In the genomic region with DNA sequence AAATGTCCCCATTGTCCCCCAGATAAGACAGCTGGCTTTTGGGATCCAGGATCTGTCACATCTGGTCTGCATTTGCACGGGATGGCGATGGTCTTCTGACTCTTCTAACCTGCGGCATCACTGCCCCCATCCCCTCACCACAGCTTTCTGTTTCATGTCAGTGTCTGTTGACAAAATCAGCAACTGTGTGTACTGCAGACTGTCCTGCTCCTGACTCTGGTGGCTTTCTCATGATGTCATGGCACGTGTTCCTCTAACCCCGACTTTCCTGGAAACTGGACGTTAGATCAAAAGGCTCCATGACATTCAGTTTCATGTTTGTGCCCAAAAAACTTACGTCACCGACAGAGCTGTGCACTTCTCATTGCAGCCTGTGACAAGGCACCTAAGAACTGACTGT, we compare ENCODE assay signal across 1 cellular context.
TF ChIP-seq lines count a peak whose summit lies in the region.

No MANE protein-coding gene starts in this region.

TF ChIP-seq in K562, 482 proteins besides CTCF, POLR2A, EP300 and RAD21 (continued from another document):
- TF ChIP-seq, protein P1, sequence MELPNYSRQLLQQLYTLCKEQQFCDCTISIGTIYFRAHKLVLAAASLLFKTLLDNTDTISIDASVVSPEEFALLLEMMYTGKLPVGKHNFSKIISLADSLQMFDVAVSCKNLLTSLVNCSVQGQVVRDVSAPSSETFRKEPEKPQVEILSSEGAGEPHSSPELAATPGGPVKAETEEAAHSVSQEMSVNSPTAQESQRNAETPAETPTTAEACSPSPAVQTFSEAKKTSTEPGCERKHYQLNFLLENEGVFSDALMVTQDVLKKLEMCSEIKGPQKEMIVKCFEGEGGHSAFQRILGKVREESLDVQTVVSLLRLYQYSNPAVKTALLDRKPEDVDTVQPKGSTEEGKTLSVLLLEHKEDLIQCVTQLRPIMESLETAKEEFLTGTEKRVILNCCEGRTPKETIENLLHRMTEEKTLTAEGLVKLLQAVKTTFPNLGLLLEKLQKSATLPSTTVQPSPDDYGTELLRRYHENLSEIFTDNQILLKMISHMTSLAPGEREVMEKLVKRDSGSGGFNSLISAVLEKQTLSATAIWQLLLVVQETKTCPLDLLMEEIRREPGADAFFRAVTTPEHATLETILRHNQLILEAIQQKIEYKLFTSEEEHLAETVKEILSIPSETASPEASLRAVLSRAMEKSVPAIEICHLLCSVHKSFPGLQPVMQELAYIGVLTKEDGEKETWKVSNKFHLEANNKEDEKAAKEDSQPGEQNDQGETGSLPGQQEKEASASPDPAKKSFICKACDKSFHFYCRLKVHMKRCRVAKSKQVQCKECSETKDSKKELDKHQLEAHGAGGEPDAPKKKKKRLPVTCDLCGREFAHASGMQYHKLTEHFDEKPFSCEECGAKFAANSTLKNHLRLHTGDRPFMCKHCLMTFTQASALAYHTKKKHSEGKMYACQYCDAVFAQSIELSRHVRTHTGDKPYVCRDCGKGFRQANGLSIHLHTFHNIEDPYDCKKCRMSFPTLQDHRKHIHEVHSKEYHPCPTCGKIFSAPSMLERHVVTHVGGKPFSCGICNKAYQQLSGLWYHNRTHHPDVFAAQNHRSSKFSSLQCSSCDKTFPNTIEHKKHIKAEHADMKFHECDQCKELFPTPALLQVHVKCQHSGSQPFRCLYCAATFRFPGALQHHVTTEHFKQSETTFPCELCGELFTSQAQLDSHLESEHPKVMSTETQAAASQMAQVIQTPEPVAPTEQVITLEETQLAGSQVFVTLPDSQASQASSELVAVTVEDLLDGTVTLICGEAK (IDR thresholded peaks at IDR 0.05): peak; percentile 9; the same call in 1 of the 2 replicates
- TF ChIP-seq, protein P1 (CRISPR knock-in tag; IDR thresholded peaks at IDR 0.05): no peak
- TF ChIP-seq TCF7 (IDR thresholded peaks at IDR 0.05; ENCODE audit: borderline replicate concordance) (peak; percentile 87; the same call in 1 of the 2 replicates), TBP (optimal IDR thresholded peaks at IDR 0.05; ENCODE audit: low read depth, low read length) (peak; percentile 19), DACH1 (IDR thresholded peaks at IDR 0.05; ENCODE audit: partially characterized antibody) (no peak), ZSCAN32 (CRISPR knock-in tag; IDR thresholded peaks at IDR 0.05) (no peak), DPF2 (IDR thresholded peaks at IDR 0.05) (peak; percentile 50), NCOR1 (IDR thresholded peaks at IDR 0.05) (peak; percentile 48), ZNF507 (tag; conservative IDR thresholded peaks at IDR 0.05) (no peak), CREM (IDR thresholded peaks at IDR 0.05; ENCODE audit: low read depth) (peak; percentile 73), RBM17 (IDR thresholded peaks at IDR 0.05; ENCODE audit: borderline replicate concordance, low read depth, low read length) (no peak), TSC22D4 (tag; IDR thresholded peaks at IDR 0.05) (no peak), RAD51 (IDR thresholded peaks at IDR 0.05; ENCODE audit: borderline replicate concordance, low read depth) (peak; percentile 57; the same call in 1 of the 2 replicates)
- TF ChIP-seq, protein P2, sequence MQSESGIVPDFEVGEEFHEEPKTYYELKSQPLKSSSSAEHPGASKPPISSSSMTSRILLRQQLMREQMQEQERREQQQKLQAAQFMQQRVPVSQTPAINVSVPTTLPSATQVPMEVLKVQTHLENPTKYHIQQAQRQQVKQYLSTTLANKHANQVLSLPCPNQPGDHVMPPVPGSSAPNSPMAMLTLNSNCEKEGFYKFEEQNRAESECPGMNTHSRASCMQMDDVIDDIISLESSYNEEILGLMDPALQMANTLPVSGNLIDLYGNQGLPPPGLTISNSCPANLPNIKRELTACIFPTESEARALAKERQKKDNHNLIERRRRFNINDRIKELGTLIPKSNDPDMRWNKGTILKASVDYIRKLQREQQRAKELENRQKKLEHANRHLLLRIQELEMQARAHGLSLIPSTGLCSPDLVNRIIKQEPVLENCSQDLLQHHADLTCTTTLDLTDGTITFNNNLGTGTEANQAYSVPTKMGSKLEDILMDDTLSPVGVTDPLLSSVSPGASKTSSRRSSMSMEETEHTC (IDR thresholded peaks at IDR 0.05): 0 out of 2 replicates have a peak, but pooled peaks have one; percentile 6
- TF ChIP-seq, protein P3, sequence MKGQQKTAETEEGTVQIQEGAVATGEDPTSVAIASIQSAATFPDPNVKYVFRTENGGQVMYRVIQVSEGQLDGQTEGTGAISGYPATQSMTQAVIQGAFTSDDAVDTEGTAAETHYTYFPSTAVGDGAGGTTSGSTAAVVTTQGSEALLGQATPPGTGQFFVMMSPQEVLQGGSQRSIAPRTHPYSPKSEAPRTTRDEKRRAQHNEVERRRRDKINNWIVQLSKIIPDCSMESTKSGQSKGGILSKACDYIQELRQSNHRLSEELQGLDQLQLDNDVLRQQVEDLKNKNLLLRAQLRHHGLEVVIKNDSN (CRISPR knock-in tag; IDR thresholded peaks at IDR 0.05): peak; percentile 67
- TF ChIP-seq, protein P4, sequence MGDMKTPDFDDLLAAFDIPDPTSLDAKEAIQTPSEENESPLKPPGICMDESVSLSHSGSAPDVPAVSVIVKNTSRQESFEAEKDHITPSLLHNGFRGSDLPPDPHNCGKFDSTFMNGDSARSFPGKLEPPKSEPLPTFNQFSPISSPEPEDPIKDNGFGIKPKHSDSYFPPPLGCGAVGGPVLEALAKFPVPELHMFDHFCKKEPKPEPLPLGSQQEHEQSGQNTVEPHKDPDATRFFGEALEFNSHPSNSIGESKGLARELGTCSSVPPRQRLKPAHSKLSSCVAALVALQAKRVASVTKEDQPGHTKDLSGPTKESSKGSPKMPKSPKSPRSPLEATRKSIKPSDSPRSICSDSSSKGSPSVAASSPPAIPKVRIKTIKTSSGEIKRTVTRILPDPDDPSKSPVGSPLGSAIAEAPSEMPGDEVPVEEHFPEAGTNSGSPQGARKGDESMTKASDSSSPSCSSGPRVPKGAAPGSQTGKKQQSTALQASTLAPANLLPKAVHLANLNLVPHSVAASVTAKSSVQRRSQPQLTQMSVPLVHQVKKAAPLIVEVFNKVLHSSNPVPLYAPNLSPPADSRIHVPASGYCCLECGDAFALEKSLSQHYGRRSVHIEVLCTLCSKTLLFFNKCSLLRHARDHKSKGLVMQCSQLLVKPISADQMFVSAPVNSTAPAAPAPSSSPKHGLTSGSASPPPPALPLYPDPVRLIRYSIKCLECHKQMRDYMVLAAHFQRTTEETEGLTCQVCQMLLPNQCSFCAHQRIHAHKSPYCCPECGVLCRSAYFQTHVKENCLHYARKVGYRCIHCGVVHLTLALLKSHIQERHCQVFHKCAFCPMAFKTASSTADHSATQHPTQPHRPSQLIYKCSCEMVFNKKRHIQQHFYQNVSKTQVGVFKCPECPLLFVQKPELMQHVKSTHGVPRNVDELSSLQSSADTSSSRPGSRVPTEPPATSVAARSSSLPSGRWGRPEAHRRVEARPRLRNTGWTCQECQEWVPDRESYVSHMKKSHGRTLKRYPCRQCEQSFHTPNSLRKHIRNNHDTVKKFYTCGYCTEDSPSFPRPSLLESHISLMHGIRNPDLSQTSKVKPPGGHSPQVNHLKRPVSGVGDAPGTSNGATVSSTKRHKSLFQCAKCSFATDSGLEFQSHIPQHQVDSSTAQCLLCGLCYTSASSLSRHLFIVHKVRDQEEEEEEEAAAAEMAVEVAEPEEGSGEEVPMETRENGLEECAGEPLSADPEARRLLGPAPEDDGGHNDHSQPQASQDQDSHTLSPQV (IDR thresholded peaks at IDR 0.05): peak; percentile 86
- TF ChIP-seq, protein P5, sequence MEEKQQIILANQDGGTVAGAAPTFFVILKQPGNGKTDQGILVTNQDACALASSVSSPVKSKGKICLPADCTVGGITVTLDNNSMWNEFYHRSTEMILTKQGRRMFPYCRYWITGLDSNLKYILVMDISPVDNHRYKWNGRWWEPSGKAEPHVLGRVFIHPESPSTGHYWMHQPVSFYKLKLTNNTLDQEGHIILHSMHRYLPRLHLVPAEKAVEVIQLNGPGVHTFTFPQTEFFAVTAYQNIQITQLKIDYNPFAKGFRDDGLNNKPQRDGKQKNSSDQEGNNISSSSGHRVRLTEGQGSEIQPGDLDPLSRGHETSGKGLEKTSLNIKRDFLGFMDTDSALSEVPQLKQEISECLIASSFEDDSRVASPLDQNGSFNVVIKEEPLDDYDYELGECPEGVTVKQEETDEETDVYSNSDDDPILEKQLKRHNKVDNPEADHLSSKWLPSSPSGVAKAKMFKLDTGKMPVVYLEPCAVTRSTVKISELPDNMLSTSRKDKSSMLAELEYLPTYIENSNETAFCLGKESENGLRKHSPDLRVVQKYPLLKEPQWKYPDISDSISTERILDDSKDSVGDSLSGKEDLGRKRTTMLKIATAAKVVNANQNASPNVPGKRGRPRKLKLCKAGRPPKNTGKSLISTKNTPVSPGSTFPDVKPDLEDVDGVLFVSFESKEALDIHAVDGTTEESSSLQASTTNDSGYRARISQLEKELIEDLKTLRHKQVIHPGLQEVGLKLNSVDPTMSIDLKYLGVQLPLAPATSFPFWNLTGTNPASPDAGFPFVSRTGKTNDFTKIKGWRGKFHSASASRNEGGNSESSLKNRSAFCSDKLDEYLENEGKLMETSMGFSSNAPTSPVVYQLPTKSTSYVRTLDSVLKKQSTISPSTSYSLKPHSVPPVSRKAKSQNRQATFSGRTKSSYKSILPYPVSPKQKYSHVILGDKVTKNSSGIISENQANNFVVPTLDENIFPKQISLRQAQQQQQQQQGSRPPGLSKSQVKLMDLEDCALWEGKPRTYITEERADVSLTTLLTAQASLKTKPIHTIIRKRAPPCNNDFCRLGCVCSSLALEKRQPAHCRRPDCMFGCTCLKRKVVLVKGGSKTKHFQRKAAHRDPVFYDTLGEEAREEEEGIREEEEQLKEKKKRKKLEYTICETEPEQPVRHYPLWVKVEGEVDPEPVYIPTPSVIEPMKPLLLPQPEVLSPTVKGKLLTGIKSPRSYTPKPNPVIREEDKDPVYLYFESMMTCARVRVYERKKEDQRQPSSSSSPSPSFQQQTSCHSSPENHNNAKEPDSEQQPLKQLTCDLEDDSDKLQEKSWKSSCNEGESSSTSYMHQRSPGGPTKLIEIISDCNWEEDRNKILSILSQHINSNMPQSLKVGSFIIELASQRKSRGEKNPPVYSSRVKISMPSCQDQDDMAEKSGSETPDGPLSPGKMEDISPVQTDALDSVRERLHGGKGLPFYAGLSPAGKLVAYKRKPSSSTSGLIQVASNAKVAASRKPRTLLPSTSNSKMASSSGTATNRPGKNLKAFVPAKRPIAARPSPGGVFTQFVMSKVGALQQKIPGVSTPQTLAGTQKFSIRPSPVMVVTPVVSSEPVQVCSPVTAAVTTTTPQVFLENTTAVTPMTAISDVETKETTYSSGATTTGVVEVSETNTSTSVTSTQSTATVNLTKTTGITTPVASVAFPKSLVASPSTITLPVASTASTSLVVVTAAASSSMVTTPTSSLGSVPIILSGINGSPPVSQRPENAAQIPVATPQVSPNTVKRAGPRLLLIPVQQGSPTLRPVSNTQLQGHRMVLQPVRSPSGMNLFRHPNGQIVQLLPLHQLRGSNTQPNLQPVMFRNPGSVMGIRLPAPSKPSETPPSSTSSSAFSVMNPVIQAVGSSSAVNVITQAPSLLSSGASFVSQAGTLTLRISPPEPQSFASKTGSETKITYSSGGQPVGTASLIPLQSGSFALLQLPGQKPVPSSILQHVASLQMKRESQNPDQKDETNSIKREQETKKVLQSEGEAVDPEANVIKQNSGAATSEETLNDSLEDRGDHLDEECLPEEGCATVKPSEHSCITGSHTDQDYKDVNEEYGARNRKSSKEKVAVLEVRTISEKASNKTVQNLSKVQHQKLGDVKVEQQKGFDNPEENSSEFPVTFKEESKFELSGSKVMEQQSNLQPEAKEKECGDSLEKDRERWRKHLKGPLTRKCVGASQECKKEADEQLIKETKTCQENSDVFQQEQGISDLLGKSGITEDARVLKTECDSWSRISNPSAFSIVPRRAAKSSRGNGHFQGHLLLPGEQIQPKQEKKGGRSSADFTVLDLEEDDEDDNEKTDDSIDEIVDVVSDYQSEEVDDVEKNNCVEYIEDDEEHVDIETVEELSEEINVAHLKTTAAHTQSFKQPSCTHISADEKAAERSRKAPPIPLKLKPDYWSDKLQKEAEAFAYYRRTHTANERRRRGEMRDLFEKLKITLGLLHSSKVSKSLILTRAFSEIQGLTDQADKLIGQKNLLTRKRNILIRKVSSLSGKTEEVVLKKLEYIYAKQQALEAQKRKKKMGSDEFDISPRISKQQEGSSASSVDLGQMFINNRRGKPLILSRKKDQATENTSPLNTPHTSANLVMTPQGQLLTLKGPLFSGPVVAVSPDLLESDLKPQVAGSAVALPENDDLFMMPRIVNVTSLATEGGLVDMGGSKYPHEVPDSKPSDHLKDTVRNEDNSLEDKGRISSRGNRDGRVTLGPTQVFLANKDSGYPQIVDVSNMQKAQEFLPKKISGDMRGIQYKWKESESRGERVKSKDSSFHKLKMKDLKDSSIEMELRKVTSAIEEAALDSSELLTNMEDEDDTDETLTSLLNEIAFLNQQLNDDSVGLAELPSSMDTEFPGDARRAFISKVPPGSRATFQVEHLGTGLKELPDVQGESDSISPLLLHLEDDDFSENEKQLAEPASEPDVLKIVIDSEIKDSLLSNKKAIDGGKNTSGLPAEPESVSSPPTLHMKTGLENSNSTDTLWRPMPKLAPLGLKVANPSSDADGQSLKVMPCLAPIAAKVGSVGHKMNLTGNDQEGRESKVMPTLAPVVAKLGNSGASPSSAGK (IDR thresholded peaks at IDR 0.05): peak; percentile 84
TF ChIP-seq in K562: peak in this region for 63.
